In the genomic region with DNA sequence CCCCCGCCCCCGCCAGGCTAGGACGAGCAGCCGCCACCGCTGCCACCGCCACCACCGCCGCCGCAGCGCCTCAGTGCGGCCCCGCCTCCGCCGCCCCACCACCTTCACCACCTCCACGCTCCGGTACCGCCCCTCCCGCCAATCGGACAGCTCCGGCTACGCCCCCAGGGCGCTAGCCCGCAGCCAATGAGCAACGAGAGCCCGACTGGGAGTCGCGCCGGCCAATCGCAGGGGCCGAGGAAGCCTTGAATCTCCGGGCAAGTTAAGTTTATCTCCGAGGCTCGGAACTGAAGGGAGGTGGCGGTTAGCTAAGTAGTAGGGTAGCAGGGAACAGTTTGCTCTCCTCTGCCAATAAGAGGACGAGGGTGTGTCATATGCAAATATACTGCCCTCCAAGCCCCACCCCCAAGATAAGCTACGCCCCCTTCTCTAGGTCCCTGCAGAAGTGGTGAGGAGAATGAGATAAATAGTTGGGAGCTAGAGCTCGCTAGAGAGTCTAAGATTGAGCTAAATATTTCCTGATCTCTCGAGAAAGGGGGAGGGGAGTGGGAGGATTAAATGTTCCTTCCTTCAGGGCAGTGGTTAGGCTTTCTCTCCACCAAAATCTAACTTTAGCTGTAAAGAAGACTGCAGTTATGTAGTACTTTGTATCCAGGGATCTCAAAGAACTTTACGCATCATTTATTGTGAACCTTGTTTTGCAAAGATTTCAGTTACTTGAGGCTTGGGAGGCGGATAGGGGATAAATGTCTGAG, we compare ENCODE assay signal across 8 cellular contexts.
A peak's percentile ranks its signal among the peaks of the same experiment; 100 is the strongest.
DNase-seq lines count a peak whose midpoint lies in the region; ATAC-seq, FAIRE-seq and TF ChIP-seq lines count a peak whose summit lies in the region.

A gene with protein sequence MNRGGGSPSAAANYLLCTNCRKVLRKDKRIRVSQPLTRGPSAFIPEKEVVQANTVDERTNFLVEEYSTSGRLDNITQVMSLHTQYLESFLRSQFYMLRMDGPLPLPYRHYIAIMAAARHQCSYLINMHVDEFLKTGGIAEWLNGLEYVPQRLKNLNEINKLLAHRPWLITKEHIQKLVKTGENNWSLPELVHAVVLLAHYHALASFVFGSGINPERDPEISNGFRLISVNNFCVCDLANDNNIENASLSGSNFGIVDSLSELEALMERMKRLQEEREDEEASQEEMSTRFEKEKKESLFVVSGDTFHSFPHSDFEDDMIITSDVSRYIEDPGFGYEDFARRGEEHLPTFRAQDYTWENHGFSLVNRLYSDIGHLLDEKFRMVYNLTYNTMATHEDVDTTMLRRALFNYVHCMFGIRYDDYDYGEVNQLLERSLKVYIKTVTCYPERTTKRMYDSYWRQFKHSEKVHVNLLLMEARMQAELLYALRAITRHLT (minus strand): TSS at position 77 of the 755 bp plus-strand sequence. CDS start 342 bp downstream, outside the sequence.

- FAIRE-seq in D721Med (lab: Jason Lieb, UNC), result peak; percentile 87

- peak; percentile 1 for TF ChIP-seq CTCF in D721Med (IDR thresholded peaks at IDR 0.05; ENCODE audit: insufficient read depth, missing control alignments)

- peak; percentile 94 for ATAC-seq in GM21526 (IDR thresholded peaks at IDR 0.05; ENCODE audit: low FRiP score, unreplicated experiment)

- peak; percentile 51 for DNase-seq in D721Med (ENCODE audit: insufficient read length, low spot score)
- DNase-seq in HuH-7 (ENCODE audit: low spot score), result peak; percentile 86
- DNase-seq in OCI-M1 (lab: John Stamatoyannopoulos, UW), result peak; percentile 99
- DNase-seq in activated T-cell treated with anti-CD3 and anti-CD28 coated beads for 1 hour (ENCODE audit: low read depth), result peak; percentile 96
- DNase-seq in epidermal melanocyte (ENCODE audit: insufficient read length, low spot score), result peak; percentile 76
- DNase-seq in midbrain (lab: John Stamatoyannopoulos, UW), result peak; percentile 98
- peak; percentile 97 for DNase-seq in stimulated activated CD8-positive, alpha-beta memory T cell treated with anti-CD3 and anti-CD28 coated beads, Interleukin-15, amount 100 ng/mL, for 48 hours (ENCODE audit: low read depth in 2 of 2)

Comparison
In these comparisons a context has a peak if more than half of its experiments do, and no peak if none do; other contexts are left out.
1. Peak in every context shown above with its lines: DNase-seq and ATAC-seq.